Comparison of ENCODE assay signal across 13 cellular contexts in genomic region chr3:99505200-99505599, GRCh38.
DNase-seq lines count a peak whose midpoint lies in the region; ATAC-seq and TF ChIP-seq lines count a peak whose summit lies in the region.
"Had no signal": no experiment of that assay in that cellular context is flagged by ENCODE, and none has a peak within 500 bp of the region (broad histone marks: within the 10 kb centered on the region; RNA-seq: fewer than 3 reads in every experiment).

No MANE protein-coding gene starts in this region.

- CTCF ChIA-PET in activated CD8-positive, alpha-beta T cell treated with anti-CD3 and anti-CD28 coated beads, Interleukin-2, amount 10 ng/mL, durations not matched to agents 7 days and 5 days (lab: Charles Lee), result no interaction called here

- TF ChIP-seq CTCF in GM12865 (IDR thresholded peaks at IDR 0.05; ENCODE audit: insufficient read depth, low read depth, low read length, missing control alignments), result no peak
- TF ChIP-seq CTCF in fibroblast of lung (conservative IDR thresholded peaks at IDR 0.05 in 1 of 2, IDR thresholded peaks at IDR 0.05 in 1 of 2; ENCODE audit: low read depth in 1 of 2, low read length in 2 of 2), result no peak
- TF ChIP-seq CTCF in GM13976 (IDR thresholded peaks at IDR 0.05; ENCODE audit: borderline replicate concordance, control extremely low read depth, extremely low read depth, insufficient read depth, missing control alignments), result no peak

- H3K79me2 ChIP-seq in fibroblast of lung (ENCODE audit: control insufficient read depth, insufficient read depth, low read length), result no peaks in the 10 kb centered on the region

- no peaks in the 10 kb centered on the region for H4K20me1 ChIP-seq in fibroblast of lung (ENCODE audit: control insufficient read depth, extremely low read depth, insufficient read depth, low read length)

- H3K4me1 ChIP-seq in fibroblast of lung (ENCODE audit: control insufficient read depth, extremely low read depth, insufficient read depth, low read length), result peaks cover 18% of the 10 kb centered on the region
- H3K4me1 ChIP-seq: uterus had no signal

- POLR2A ChIA-PET in activated CD8-positive, alpha-beta T cell treated with anti-CD3 and anti-CD28 coated beads, Interleukin-2, amount 10 ng/mL, durations not matched to agents 7 days and 5 days (lab: Charles Lee), result no interaction called here

- no peak overlapping the region for H3K4me2 ChIP-seq in fibroblast of lung (ENCODE audit: extremely low read depth, insufficient read depth, low read length)

- H3K9me3 Mint-ChIP-seq in activated CD8-positive, alpha-beta T cell treated with anti-CD3 and anti-CD28 coated beads, Interleukin-2, amount 10 ng/mL, durations not matched to agents 7 days and 5 days (ENCODE audit: insufficient read depth), result no peaks in the 10 kb centered on the region
- H3K9me3 Mint-ChIP-seq: stimulated activated effector memory CD8-positive, alpha-beta T cell treated with anti-CD3 and anti-CD28 coated beads, Interleukin-12 subunit alpha, Interleukin-12 subunit beta, amount 100 ng/mL, for 72 hours had no signal

- H3K4me3 ChIP-seq in GM12865 (ENCODE audit: low read depth, low read length) (peak overlapping the region; percentile 6; the same call in 1 of the 2 replicates), fibroblast of lung (replicated peaks in 1 of 4; ENCODE audit: control extremely low read depth in 1 of 4, insufficient read depth in 1 of 4, low read depth in 3 of 4, low read length in 4 of 4) (no peak overlapping the region)
- H3K4me3 ChIP-seq: uterus had no signal

- H3K4me1 Mint-ChIP-seq in activated CD8-positive, alpha-beta T cell treated with anti-CD3 and anti-CD28 coated beads, Interleukin-2, amount 10 ng/mL, durations not matched to agents 7 days and 5 days (ENCODE audit: low read depth), result no peaks in the 10 kb centered on the region
- H3K4me1 Mint-ChIP-seq: stimulated activated effector memory CD8-positive, alpha-beta T cell treated with anti-CD3 and anti-CD28 coated beads, Interleukin-12 subunit alpha, Interleukin-12 subunit beta, amount 100 ng/mL, for 72 hours had no signal

- H3K27me3 Mint-ChIP-seq in activated CD8-positive, alpha-beta T cell treated with anti-CD3 and anti-CD28 coated beads, Interleukin-2, amount 10 ng/mL, durations not matched to agents 7 days and 5 days (ENCODE audit: low read depth), result no peaks in the 10 kb centered on the region

- H3K36me3 Mint-ChIP-seq in activated CD8-positive, alpha-beta T cell treated with anti-CD3 and anti-CD28 coated beads, Interleukin-2, amount 10 ng/mL, durations not matched to agents 7 days and 5 days (ENCODE audit: low read depth), result no peaks in the 10 kb centered on the region
- H3K36me3 Mint-ChIP-seq: stimulated activated effector memory CD8-positive, alpha-beta T cell treated with anti-CD3 and anti-CD28 coated beads, Interleukin-12 subunit alpha, Interleukin-12 subunit beta, amount 100 ng/mL, for 72 hours had no signal

- H3K27ac ChIP-seq in fibroblast of lung (ENCODE audit: insufficient read depth, low read length), result peak overlapping the region; percentile 55
- H3K27ac ChIP-seq: uterus had no signal

- no peaks in the 10 kb centered on the region for H3K36me3 ChIP-seq in fibroblast of lung (ENCODE audit: control insufficient read depth, insufficient read depth, low read length)
- H3K36me3 ChIP-seq: uterus had no signal

- H3K9me3 ChIP-seq in fibroblast of lung (ENCODE audit: control insufficient read depth, insufficient read depth, low read depth, low read length), result no peaks in the 10 kb centered on the region
- H3K9me3 ChIP-seq: uterus had no signal

- no peaks in the 10 kb centered on the region for H3K27me3 ChIP-seq in fibroblast of lung (ENCODE audit: control insufficient read depth, insufficient read depth, low read length)
- H3K27me3 ChIP-seq: uterus had no signal

- in situ Hi-C loops in GM13976 (cut with MboI; ENCODE audit: low sequenced_read_pairs, unreplicated experiment), result loop anchor here (10.0 kb wide), 1 partner anchor 90 kb away; no protein-coding TSS in a partner anchor

- H3K4me3 Mint-ChIP-seq in activated CD8-positive, alpha-beta T cell treated with anti-CD3 and anti-CD28 coated beads, Interleukin-2, amount 10 ng/mL, durations not matched to agents 7 days and 5 days, result no peak overlapping the region
- H3K4me3 Mint-ChIP-seq: stimulated activated effector memory CD8-positive, alpha-beta T cell treated with anti-CD3 and anti-CD28 coated beads, Interleukin-12 subunit alpha, Interleukin-12 subunit beta, amount 100 ng/mL, for 72 hours had no signal

- DNase-seq in GM12865 (ENCODE audit: low read depth) (peak; percentile 45), fibroblast of lung (ENCODE audit: low read depth in 2 of 2) (no peak), DMS53 (lab: John Stamatoyannopoulos, UW) (no peak), GM13976 (ENCODE audit: low spot score) (no peak), activated gamma-delta T cell treated with Interleukin-2 at 50 U/mL for 16 hours (no peak)
- DNase-seq in activated CD8-positive, alpha-beta T cell treated with anti-CD3 and anti-CD28 coated beads, Interleukin-2, amount 10 ng/mL, durations not matched to agents 7 days and 5 days, result no peak
- DNase-seq: kidney, NCI-H2029 treated with DMSO at 0.1 percent for 48 hours, SHP77 treated with DMSO at 0.1 percent for 48 hours had no signal

- ATAC-seq in GM21723 (IDR thresholded peaks at IDR 0.05; ENCODE audit: unreplicated experiment) (peak; percentile 36), HG03460 (IDR thresholded peaks at IDR 0.05; ENCODE audit: unreplicated experiment) (peak; percentile 39)
- ATAC-seq in activated CD8-positive, alpha-beta T cell treated with anti-CD3 and anti-CD28 coated beads, Interleukin-2, amount 10 ng/mL, durations not matched to agents 7 days and 5 days, result no peak

- no peak overlapping the region for H2AFZ ChIP-seq in fibroblast of lung (ENCODE audit: low read length)

- no peak overlapping the region for H3K9ac ChIP-seq in fibroblast of lung (ENCODE audit: insufficient read depth, low read length)

- no peak overlapping the region for H3K27ac Mint-ChIP-seq in activated CD8-positive, alpha-beta T cell treated with anti-CD3 and anti-CD28 coated beads, Interleukin-2, amount 10 ng/mL, durations not matched to agents 7 days and 5 days
- H3K27ac Mint-ChIP-seq: stimulated activated effector memory CD8-positive, alpha-beta T cell treated with anti-CD3 and anti-CD28 coated beads, Interleukin-12 subunit alpha, Interleukin-12 subunit beta, amount 100 ng/mL, for 72 hours had no signal
